In genomic region chrX:22033818-22034217, GRCh38 we compare ENCODE assay signal across 21 cellular contexts.
"Had no signal": no experiment of that assay in that cellular context is flagged by ENCODE, and none has a peak within 500 bp of the region (broad histone marks: within the 10 kb centered on the region; RNA-seq: fewer than 3 reads in every experiment).

No MANE protein-coding gene starts in this region.

- DNase-seq: activated B cell treated with CpG ODN at 0.5 μM for 24 hours; activated CD4-positive, alpha-beta T cell treated with anti-CD3 and anti-CD28 coated beads for 1 hour; activated CD4-positive, alpha-beta T cell treated with anti-CD3 and anti-CD28 coated beads, Interleukin-2, amount 50 U/mL, for 4 hours; activated CD8-positive, alpha-beta memory T cell treated with anti-CD3 and anti-CD28 coated beads for 24 hours; activated gamma-delta T cell; activated naive CD4-positive, alpha-beta T cell treated with anti-CD3 and anti-CD28 coated beads for 36 hours; adrenal gland; anterior cingulate cortex; cerebellar nuclear complex; Karpas-422; MM.1S; NCI-H1930; NCI-H2171; NCI-H2227 treated with DMSO at 0.1 percent for 48 hours; NCI-H510A; NCI-H526 treated with DMSO at 0.1 percent for 48 hours; SIG-M5; T-cell; T-helper 2 cell; T1000 had no signal

- H3K4me1 Mint-ChIP-seq: T-cell had no signal

- H3K27ac Mint-ChIP-seq: activated B cell treated with CpG ODN at 0.5 μM for 24 hours; activated naive CD4-positive, alpha-beta T cell treated with anti-CD3 and anti-CD28 coated beads for 36 hours; activated naive CD8-positive, alpha-beta T cell; T-cell had no signal

- H3K9me3 Mint-ChIP-seq: activated B cell treated with CpG ODN at 0.5 μM for 24 hours; activated naive CD4-positive, alpha-beta T cell treated with anti-CD3 and anti-CD28 coated beads for 36 hours; T-cell had no signal

- H3K27me3 Mint-ChIP-seq: activated B cell treated with CpG ODN at 0.5 μM for 24 hours; activated naive CD8-positive, alpha-beta T cell; T-cell had no signal

- H3K36me3 Mint-ChIP-seq: activated naive CD8-positive, alpha-beta T cell; T-cell had no signal

- H3K4me3 Mint-ChIP-seq: activated B cell treated with CpG ODN at 0.5 μM for 24 hours; activated naive CD4-positive, alpha-beta T cell treated with anti-CD3 and anti-CD28 coated beads for 36 hours; activated naive CD8-positive, alpha-beta T cell; T-cell had no signal
